33 cellular contexts compared by ENCODE assay signal in the genomic region with DNA sequence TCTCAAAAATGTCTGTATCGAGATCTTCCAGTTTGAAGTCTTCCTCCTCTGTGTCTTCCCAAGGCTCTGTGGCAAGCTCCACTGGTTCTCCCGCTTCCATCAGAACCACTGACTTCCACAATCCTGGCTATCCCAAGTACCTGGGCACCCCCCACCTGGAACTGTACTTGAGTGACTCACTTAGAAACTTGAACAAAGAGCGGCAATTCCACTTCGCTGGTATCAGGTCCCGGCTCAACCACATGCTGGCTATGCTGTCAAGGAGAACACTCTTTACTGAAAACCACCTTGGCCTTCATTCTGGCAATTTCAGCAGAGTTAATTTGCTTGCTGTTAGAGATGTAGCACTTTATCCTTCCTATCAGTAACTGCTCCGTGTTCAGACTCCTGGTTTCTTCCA.
"Had no signal": no experiment of that assay in that cellular context is flagged by ENCODE, and none has a peak within 500 bp of the region (broad histone marks: within the 10 kb centered on the region; RNA-seq: fewer than 3 reads in every experiment).

No MANE protein-coding gene starts in this region.

- ATAC-seq: activated naive CD8-positive, alpha-beta T cell treated with anti-CD3 and anti-CD28 coated beads, Interleukin-2, amount 50 U/mL, for 24 hours; body of pancreas; esophagus mucosa; T-helper 17 cell; WTC11 had no signal

- H3K27ac ChIP-seq: adrenal gland, body of pancreas, cardiac muscle cell, colonic mucosa, VCaP had no signal

- H3K27me3 Mint-ChIP-seq: activated CD4-positive, alpha-beta memory T cell treated with anti-CD3 and anti-CD28 coated beads, Interleukin-2, amount 10 ng/mL, durations not matched to agents 7 days and 5 days; activated CD4-positive, alpha-beta T cell treated with anti-CD3 and anti-CD28 coated beads, Interleukin-2, amount 10 ng/mL, durations not matched to agents 7 days and 5 days; activated naive CD4-positive, alpha-beta T cell treated with anti-CD3 and anti-CD28 coated beads, Interleukin-2, amount 50 U/mL, for 24 hours; activated naive CD8-positive, alpha-beta T cell treated with anti-CD3 and anti-CD28 coated beads for 36 hours; activated naive CD8-positive, alpha-beta T cell treated with anti-CD3 and anti-CD28 coated beads, Interleukin-2, amount 50 U/mL, for 24 hours; T-helper 17 cell had no signal

- H3K4me3 ChIP-seq: adrenal gland, body of pancreas, cardiac muscle cell, colonic mucosa had no signal

- H3K4me1 Mint-ChIP-seq: activated CD4-positive, alpha-beta memory T cell treated with anti-CD3 and anti-CD28 coated beads, Interleukin-2, amount 10 ng/mL, durations not matched to agents 7 days and 5 days; activated naive CD4-positive, alpha-beta T cell treated with anti-CD3 and anti-CD28 coated beads, Interleukin-2, amount 50 U/mL, for 24 hours; activated naive CD8-positive, alpha-beta T cell treated with anti-CD3 and anti-CD28 coated beads for 36 hours; activated naive CD8-positive, alpha-beta T cell treated with anti-CD3 and anti-CD28 coated beads, Interleukin-2, amount 50 U/mL, for 24 hours; T-helper 17 cell; WTC11 had no signal

- DNase-seq: activated CD4-positive, alpha-beta memory T cell treated with anti-CD3 and anti-CD28 coated beads, Interleukin-2, amount 10 ng/mL, durations not matched to agents 7 days and 5 days; activated CD4-positive, alpha-beta T cell treated with anti-CD3 and anti-CD28 coated beads for 1 hour; activated CD4-positive, alpha-beta T cell treated with anti-CD3 and anti-CD28 coated beads for 4 hours; activated CD4-positive, alpha-beta T cell treated with anti-CD3 and anti-CD28 coated beads, Interleukin-2, amount 10 ng/mL, durations not matched to agents 7 days and 5 days; activated CD4-positive, alpha-beta T cell treated with anti-CD3 and anti-CD28 coated beads, Interleukin-2, amount 50 U/mL, for 4 hours; activated effector memory CD4-positive, alpha-beta T cell treated with anti-CD3 and anti-CD28 coated beads, Interleukin-2, amount 50 U/mL, for 16 hours; activated naive CD4-positive, alpha-beta T cell treated with anti-CD3 and anti-CD28 coated beads for 36 hours; activated naive CD8-positive, alpha-beta T cell treated with anti-CD3 and anti-CD28 coated beads for 36 hours; activated naive CD8-positive, alpha-beta T cell treated with anti-CD3 and anti-CD28 coated beads, Interleukin-2, amount 50 U/mL, for 24 hours; activated T-cell treated with anti-CD3 and anti-CD28 coated beads, Interleukin-2, amount 50 U/mL, for 1 hour; activated T-cell treated with anti-CD3 and anti-CD28 coated beads, Interleukin-2, amount 50 U/mL, for 48 hours; adrenal gland; amygdala; aorta; body of pancreas; central memory CD4-positive, alpha-beta T cell; cerebellar nuclear complex; colonic mucosa; effector CD8-positive, alpha-beta T cell; foreskin fibroblast; head of caudate nucleus; T-helper 17 cell; T1000 had no signal

- H3K36me3 Mint-ChIP-seq: activated naive CD4-positive, alpha-beta T cell treated with anti-CD3 and anti-CD28 coated beads, Interleukin-2, amount 50 U/mL, for 24 hours had no signal

- H3K9me3 ChIP-seq: adrenal gland, body of pancreas, colonic mucosa had no signal

- H3K27me3 ChIP-seq: adrenal gland, body of pancreas, cardiac muscle cell, colonic mucosa had no signal

- H3K4me3 Mint-ChIP-seq: activated CD4-positive, alpha-beta memory T cell treated with anti-CD3 and anti-CD28 coated beads, Interleukin-2, amount 10 ng/mL, durations not matched to agents 7 days and 5 days; activated CD4-positive, alpha-beta T cell treated with anti-CD3 and anti-CD28 coated beads, Interleukin-2, amount 10 ng/mL, durations not matched to agents 7 days and 5 days; activated naive CD4-positive, alpha-beta T cell treated with anti-CD3 and anti-CD28 coated beads for 36 hours; activated naive CD4-positive, alpha-beta T cell treated with anti-CD3 and anti-CD28 coated beads, Interleukin-2, amount 50 U/mL, for 24 hours; activated naive CD8-positive, alpha-beta T cell treated with anti-CD3 and anti-CD28 coated beads for 36 hours; activated naive CD8-positive, alpha-beta T cell treated with anti-CD3 and anti-CD28 coated beads, Interleukin-2, amount 50 U/mL, for 24 hours; activated T-helper 1 cell treated with anti-CD3 and anti-CD28 coated beads, Interleukin-12 subunit alpha, Interleukin-12 subunit beta, Interleukin-2, Interleukin-4 antibody, amounts not matched to agents 30 ng/mL and 10 ng/mL and 1 ng/mL, durations not matched to agents 14 hours and 24 hours and 36 hours; T-helper 17 cell; T-helper 2 cell treated with Interferon-gamma antibody and Interleukin-4, amounts not matched to agents 5 μg/mL and 100 μg/mL, for 36 hours; WTC11 had no signal

- H3K27ac Mint-ChIP-seq: activated CD4-positive, alpha-beta memory T cell treated with anti-CD3 and anti-CD28 coated beads, Interleukin-2, amount 10 ng/mL, durations not matched to agents 7 days and 5 days; activated CD4-positive, alpha-beta T cell treated with anti-CD3 and anti-CD28 coated beads, Interleukin-2, amount 10 ng/mL, durations not matched to agents 7 days and 5 days; activated naive CD4-positive, alpha-beta T cell treated with anti-CD3 and anti-CD28 coated beads for 36 hours; activated naive CD4-positive, alpha-beta T cell treated with anti-CD3 and anti-CD28 coated beads, Interleukin-2, amount 50 U/mL, for 24 hours; activated naive CD8-positive, alpha-beta T cell treated with anti-CD3 and anti-CD28 coated beads for 36 hours; activated naive CD8-positive, alpha-beta T cell treated with anti-CD3 and anti-CD28 coated beads, Interleukin-2, amount 50 U/mL, for 24 hours; activated T-helper 1 cell treated with anti-CD3 and anti-CD28 coated beads, Interleukin-12 subunit alpha, Interleukin-12 subunit beta, Interleukin-2, Interleukin-4 antibody, amounts not matched to agents 30 ng/mL and 10 ng/mL and 1 ng/mL, durations not matched to agents 14 hours and 24 hours and 36 hours; activated T-helper 2 cell treated with anti-CD3 and anti-CD28 coated beads, Interferon-gamma antibody, Interleukin-2, Interleukin-4, amounts not matched to agents 10 μg/mL and 5 μg/mL and 100 μg/mL, durations not matched to agents 14 hours and 24 hours and 36 hours; T-helper 17 cell; T-helper 2 cell treated with Interferon-gamma antibody and Interleukin-4, amounts not matched to agents 5 μg/mL and 100 μg/mL, for 36 hours; WTC11 had no signal

- H3K9me3 Mint-ChIP-seq: activated CD4-positive, alpha-beta memory T cell treated with anti-CD3 and anti-CD28 coated beads, Interleukin-2, amount 10 ng/mL, durations not matched to agents 7 days and 5 days; activated CD4-positive, alpha-beta T cell treated with anti-CD3 and anti-CD28 coated beads, Interleukin-2, amount 10 ng/mL, durations not matched to agents 7 days and 5 days; activated naive CD4-positive, alpha-beta T cell treated with anti-CD3 and anti-CD28 coated beads for 36 hours; activated naive CD4-positive, alpha-beta T cell treated with anti-CD3 and anti-CD28 coated beads, Interleukin-2, amount 50 U/mL, for 24 hours; activated naive CD8-positive, alpha-beta T cell treated with anti-CD3 and anti-CD28 coated beads for 36 hours; activated naive CD8-positive, alpha-beta T cell treated with anti-CD3 and anti-CD28 coated beads, Interleukin-2, amount 50 U/mL, for 24 hours; activated T-helper 1 cell treated with anti-CD3 and anti-CD28 coated beads, Interleukin-12 subunit alpha, Interleukin-12 subunit beta, Interleukin-2, Interleukin-4 antibody, amounts not matched to agents 30 ng/mL and 10 ng/mL and 1 ng/mL, durations not matched to agents 14 hours and 24 hours and 36 hours; activated T-helper 2 cell treated with anti-CD3 and anti-CD28 coated beads, Interferon-gamma antibody, Interleukin-2, Interleukin-4, amounts not matched to agents 10 μg/mL and 5 μg/mL and 100 μg/mL, durations not matched to agents 14 hours and 24 hours and 36 hours; T-helper 2 cell treated with Interferon-gamma antibody and Interleukin-4, amounts not matched to agents 5 μg/mL and 100 μg/mL, for 36 hours; WTC11 had no signal

- H3K36me3 ChIP-seq: adrenal gland, colonic mucosa had no signal

- H3K4me1 ChIP-seq: adrenal gland, body of pancreas, colonic mucosa had no signal

- FAIRE-seq: endometrium, frontal cortex had no signal
